ENCODE assay signal across 13 cellular contexts in genomic region chr17:49185381-49185780, GRCh38. TPM values are rescaled to one million over a fixed set of nuclear protein-coding genes. Genes with fewer than 3 reads are reported as not detected.
"Had no signal": no experiment of that assay in that cellular context is flagged by ENCODE, and none has a peak within 500 bp of the region (broad histone marks: within the 10 kb centered on the region; RNA-seq: fewer than 3 reads in every experiment).

No MANE protein-coding gene starts in this region.

RNA-seq across cellular contexts. Expression of gene PHOSPHO1, which starts 45.2 kb away (rescaled TPM):
- total RNA-seq: activated B cell treated with CpG ODN at 0.5 μM for 24 hours; activated CD4-positive, alpha-beta memory T cell treated with anti-CD3 and anti-CD28 coated beads for 36 hours; activated CD4-positive, alpha-beta memory T cell treated with anti-CD3 and anti-CD28 coated beads, Interleukin-2, amount 10 ng/mL, durations not matched to agents 7 days and 5 days; activated CD4-positive, alpha-beta T cell treated with anti-CD3 and anti-CD28 coated beads for 36 hours; activated CD4-positive, alpha-beta T cell treated with anti-CD3 and anti-CD28 coated beads, Interleukin-2, amount 10 ng/mL, durations not matched to agents 24 days and 14 days; activated CD4-positive, alpha-beta T cell treated with anti-CD3 and anti-CD28 coated beads, Interleukin-2, amount 10 ng/mL, durations not matched to agents 7 days and 5 days; activated CD8-positive, alpha-beta memory T cell treated with anti-CD3 and anti-CD28 coated beads for 36 hours; activated CD8-positive, alpha-beta memory T cell treated with anti-CD3 and anti-CD28 coated beads, Interleukin-2, amount 10 ng/mL, durations not matched to agents 7 days and 5 days; activated CD8-positive, alpha-beta T cell treated with anti-CD3 and anti-CD28 coated beads for 36 hours; activated CD8-positive, alpha-beta T cell treated with anti-CD3 and anti-CD28 coated beads, Interleukin-2, amount 10 ng/mL, durations not matched to agents 7 days and 5 days; T-helper 1 cell treated with Interleukin-12 subunit alpha and Interleukin-12 subunit beta and Interleukin-4 antibody, amounts not matched to agents 30 ng/mL and 1 ng/mL, for 36 hours; T-helper 17 cell; T-helper 2 cell treated with Interferon-gamma antibody and Interleukin-4, amounts not matched to agents 100 ng/mL and 5 ng/mL, for 36 hours had no signal

RNA-seq across cellular contexts. Expression of gene B4GALNT2, which starts 52.8 kb away (rescaled TPM):
- total RNA-seq: activated CD4-positive, alpha-beta memory T cell treated with anti-CD3 and anti-CD28 coated beads for 36 hours; activated CD4-positive, alpha-beta memory T cell treated with anti-CD3 and anti-CD28 coated beads, Interleukin-2, amount 10 ng/mL, durations not matched to agents 7 days and 5 days; activated CD4-positive, alpha-beta T cell treated with anti-CD3 and anti-CD28 coated beads, Interleukin-2, amount 10 ng/mL, durations not matched to agents 7 days and 5 days; activated CD8-positive, alpha-beta memory T cell treated with anti-CD3 and anti-CD28 coated beads for 36 hours; activated CD8-positive, alpha-beta T cell treated with anti-CD3 and anti-CD28 coated beads for 36 hours; activated CD8-positive, alpha-beta T cell treated with anti-CD3 and anti-CD28 coated beads, Interleukin-2, amount 10 ng/mL, durations not matched to agents 7 days and 5 days; T-helper 2 cell treated with Interferon-gamma antibody and Interleukin-4, amounts not matched to agents 100 ng/mL and 5 ng/mL, for 36 hours had no signal
